ENCODE assay signal across 12 cellular contexts in genomic region chr19:15621801-15622200, GRCh38. TPM values are rescaled to one million over a fixed set of nuclear protein-coding genes. Genes with fewer than 3 reads are reported as not detected.
"Had no signal": no experiment of that assay in that cellular context is flagged by ENCODE, and none has a peak within 500 bp of the region (broad histone marks: within the 10 kb centered on the region; RNA-seq: fewer than 3 reads in every experiment).

No MANE protein-coding gene starts in this region.

- H3K4me3 ChIP-seq: GM23248, HAP-1 had no signal

- DNase-seq: GM23248, GOT3, H7, HFFc6, KBM-7 had no signal

- H3K27ac ChIP-seq: GM23248, HL-60 had no signal

- ATAC-seq: HCT116, HepG2 had no signal

- H3K36me3 ChIP-seq: HAP-1 had no signal

- H3K4me1 ChIP-seq: HAP-1 had no signal

- H3K9me3 ChIP-seq: HAP-1 had no signal

RNA-seq across cellular contexts. Expression of gene CYP4F8, which starts 6.8 kb away (rescaled TPM):
- total RNA-seq: GM23248, H4, H7, HepG2, HFFc6, HT1080 had no signal
- polyA plus RNA-seq: GM23248, HepG2, IgD-negative memory B cell had no signal

RNA-seq across cellular contexts. Expression of gene CYP4F3, which starts 18.9 kb away (rescaled TPM):
- total RNA-seq: GM23248, H7, HFFc6 had no signal
- polyA plus RNA-seq: GM23248, IgD-negative memory B cell had no signal

RNA-seq across cellular contexts. Expression of gene CYP4F12, which starts 51.1 kb away (rescaled TPM):
- total RNA-seq: GM23248, H7, HFFc6, HT1080 had no signal
- polyA plus RNA-seq: GM23248, IgD-negative memory B cell had no signal
